ENCODE assay signal across 1 cellular context in genomic region chr21:33368124-33368523, GRCh38.
TF ChIP-seq lines count a peak whose summit lies in the region.

No MANE protein-coding gene starts in this region.

TF ChIP-seq in K562, 482 proteins besides CTCF, POLR2A, EP300 and RAD21 (continued from another document):
- no peak for TF ChIP-seq ZMIZ1 (IDR thresholded peaks at IDR 0.05; ENCODE audit: low read depth in 2 of 2, low read length in 2 of 2)
- TF ChIP-seq ZNF124 (CRISPR knock-in tag; IDR thresholded peaks at IDR 0.05) = no peak
- TF ChIP-seq ZNF263 (CRISPR knock-in tag; IDR thresholded peaks at IDR 0.05; ENCODE audit: borderline replicate concordance) = no peak
- no peak for TF ChIP-seq HDGF (IDR thresholded peaks at IDR 0.05)
- no peak for TF ChIP-seq ZNF77 (CRISPR knock-in tag; IDR thresholded peaks at IDR 0.05)
- no peak for TF ChIP-seq ZNF217 (CRISPR knock-in tag; IDR thresholded peaks at IDR 0.05)
- peak; percentile 72; the same call in 1 of the 2 replicates for TF ChIP-seq SMAD3 (CRISPR knock-in tag; conservative IDR thresholded peaks at IDR 0.05)
- TF ChIP-seq PRPF4 (IDR thresholded peaks at IDR 0.05; ENCODE audit: insufficient read depth, low read depth, low read length, poor library complexity, severe bottlenecking) = no peak
- no peak for TF ChIP-seq KLF13 (tag; IDR thresholded peaks at IDR 0.05; ENCODE audit: borderline replicate concordance, low read depth)
- peak; percentile 33; the same call in 1 of the 2 replicates for TF ChIP-seq GABPB1 (CRISPR knock-in tag; IDR thresholded peaks at IDR 0.05)
- TF ChIP-seq ELK1 (CRISPR knock-in tag; IDR thresholded peaks at IDR 0.05) = no peak
- no peak for TF ChIP-seq C11orf30 (IDR thresholded peaks at IDR 0.05; ENCODE audit: low read depth)
- no peak for TF ChIP-seq PHF20 (IDR thresholded peaks at IDR 0.05; ENCODE audit: partially characterized antibody)
